Comparison of ENCODE assay signal across 20 cellular contexts in genomic region chr1:31427322-31427721, GRCh38. TPM values are rescaled to one million over a fixed set of nuclear protein-coding genes. Genes with fewer than 3 reads are reported as not detected.
DNase-seq lines count a peak whose midpoint lies in the region; ATAC-seq and TF ChIP-seq lines count a peak whose summit lies in the region.
"Had no signal": no experiment of that assay in that cellular context is flagged by ENCODE, and none has a peak within 500 bp of the region (broad histone marks: within the 10 kb centered on the region; RNA-seq: fewer than 3 reads in every experiment).

No MANE protein-coding gene starts in this region.

- no peaks in the 10 kb centered on the region for H3K27me3 ChIP-seq in breast epithelium
- no peaks in the 10 kb centered on the region for H3K27me3 ChIP-seq in mammary epithelial cell (ENCODE audit: insufficient read depth, low read length)

- H3K27ac ChIP-seq in breast epithelium (no peak overlapping the region), RWPE1 (peak overlapping the region; percentile 87; the same call in 1 of the 2 replicates), mammary epithelial cell (ENCODE audit: insufficient read depth, low read depth, low read length) (peak overlapping the region; percentile 56)
- H3K27ac ChIP-seq: 22Rv1, C4-2B, HL-60 had no signal

- H3K4me3 ChIP-seq in breast epithelium (no peak overlapping the region), mammary epithelial cell (replicated peaks in 1 of 3; ENCODE audit: insufficient read depth in 1 of 3, low read depth in 2 of 3, low read length in 3 of 3) (no peak overlapping the region)
- H3K4me3 ChIP-seq: A549, GM23338 had no signal

- BruUV-seq in MCF 10A (replicated peaks; lab: Mats Ljungman, UMichigan) = no TSS peak
- no TSS peak for BruUV-seq in mammary epithelial cell (replicated peaks; lab: Mats Ljungman, UMichigan)

- no peaks in the 10 kb centered on the region for H3K27me3 Mint-ChIP-seq in MCF 10A (ENCODE audit: insufficient read depth, unreplicated experiment)
- H3K27me3 Mint-ChIP-seq in stimulated activated memory B cell treated with anti-CD40 and anti-IgM and Interleukin-4, amounts not matched to agents 10 μg/mL and 1 μg/mL and 100 μg/mL, for 72 hours = no peaks in the 10 kb centered on the region

- no peak for TF ChIP-seq POLR2A in breast epithelium (IDR thresholded peaks at IDR 0.05)

- no peaks in the 10 kb centered on the region for H3K4me1 ChIP-seq in breast epithelium
- peaks cover 43% of the 10 kb centered on the region for H3K4me1 ChIP-seq in mammary epithelial cell (ENCODE audit: insufficient read depth, low read length)

- H3K4me3 Mint-ChIP-seq in MCF 10A (ENCODE audit: unreplicated experiment) = no peak overlapping the region
- H3K4me3 Mint-ChIP-seq in stimulated activated memory B cell treated with anti-CD40 and anti-IgM and Interleukin-4, amounts not matched to agents 10 μg/mL and 1 μg/mL and 100 μg/mL, for 72 hours = no peak overlapping the region
- H3K4me3 Mint-ChIP-seq: CD4-positive, alpha-beta T cell; GM23338; HFFc6 had no signal

- H3K4me2 ChIP-seq in mammary epithelial cell (ENCODE audit: insufficient read depth, low read depth, low read length) = no peak overlapping the region
- H3K4me2 ChIP-seq: A549, GM23338 had no signal

- peak overlapping the region; percentile 68 for H3K27ac Mint-ChIP-seq in MCF 10A (ENCODE audit: low read depth, unreplicated experiment)
- no peak overlapping the region for H3K27ac Mint-ChIP-seq in stimulated activated memory B cell treated with anti-CD40 and anti-IgM and Interleukin-4, amounts not matched to agents 10 μg/mL and 1 μg/mL and 100 μg/mL, for 72 hours
- H3K27ac Mint-ChIP-seq: CD4-positive, alpha-beta T cell; GM23338; HFFc6 had no signal

- no peaks in the 10 kb centered on the region for H3K9me3 Mint-ChIP-seq in MCF 10A (ENCODE audit: unreplicated experiment)
- no peaks in the 10 kb centered on the region for H3K9me3 Mint-ChIP-seq in stimulated activated memory B cell treated with anti-CD40 and anti-IgM and Interleukin-4, amounts not matched to agents 10 μg/mL and 1 μg/mL and 100 μg/mL, for 72 hours
- H3K9me3 Mint-ChIP-seq: CD4-positive, alpha-beta T cell; GM23338; HFFc6 had no signal

- no peaks in the 10 kb centered on the region for H4K20me1 ChIP-seq in mammary epithelial cell (ENCODE audit: insufficient read depth, low read length)

- in situ Hi-C loops in mammary epithelial cell (cut with MboI; ENCODE audit: low sequenced_read_pairs in 2 of 2) = loop anchor here (5.0 to 25.0 kb wide), 2 partner anchors 35 to 360 kb away; no protein-coding TSS in a partner anchor

- peaks cover 28% of the 10 kb centered on the region for H3K36me3 Mint-ChIP-seq in MCF 10A (ENCODE audit: insufficient read depth, unreplicated experiment)
- H3K36me3 Mint-ChIP-seq in stimulated activated memory B cell treated with anti-CD40 and anti-IgM and Interleukin-4, amounts not matched to agents 10 μg/mL and 1 μg/mL and 100 μg/mL, for 72 hours = no peaks in the 10 kb centered on the region

- H3K36me3 ChIP-seq in breast epithelium (no peaks in the 10 kb centered on the region), mammary epithelial cell (ENCODE audit: insufficient read depth, low read length) (peaks cover 68% of the 10 kb centered on the region)

- no peak overlapping the region for H2AFZ ChIP-seq in mammary epithelial cell (ENCODE audit: low read depth, low read length)
- H2AFZ ChIP-seq: GM23338 had no signal

- no peak for ATAC-seq in stimulated activated memory B cell treated with anti-CD40 and anti-IgM and Interleukin-4, amounts not matched to agents 10 μg/mL and 1 μg/mL and 100 μg/mL, for 72 hours
- no peak for ATAC-seq in GM18861 (IDR thresholded peaks at IDR 0.05; ENCODE audit: unreplicated experiment)
- ATAC-seq: A549, GM23338 had no signal

- POLR2A ChIA-PET in MCF 10A (lab: Yijun Ruan, JAX) (interaction anchor here (0.6 to 2.0 kb wide), 2 partner anchors 9 to 36 kb away, joined by 3 to 5 read pairs; no protein-coding TSS in a partner anchor), RWPE1 (lab: Yijun Ruan, JAX; ENCODE audit: low non-redundant PET) (no interaction called here)

- peaks cover 20% of the 10 kb centered on the region for H3K4me1 Mint-ChIP-seq in MCF 10A (ENCODE audit: insufficient read depth, unreplicated experiment)
- peaks cover 32% of the 10 kb centered on the region for H3K4me1 Mint-ChIP-seq in stimulated activated memory B cell treated with anti-CD40 and anti-IgM and Interleukin-4, amounts not matched to agents 10 μg/mL and 1 μg/mL and 100 μg/mL, for 72 hours
- H3K4me1 Mint-ChIP-seq: GM23338 had no signal

- H3K9me3 ChIP-seq in breast epithelium (no peaks in the 10 kb centered on the region), mammary epithelial cell (replicated peaks; ENCODE audit: insufficient read depth, low read length) (no peaks in the 10 kb centered on the region)
- H3K9me3 ChIP-seq: A549 had no signal

- dilution Hi-C loops in mammary epithelial cell (cut with HindIII; ENCODE audit: low sequenced_read_pairs) = no loop called here

- WGBS in mammary epithelial cell (ENCODE audit: low coverage, missing lambda C conversion rate) = 91% methylated on average over 4 of the region's 4 CpGs

- intact Hi-C loops in MCF 10A (cut with micrococcal nuclease) = no loop called here
- intact Hi-C loops in breast epithelium (cut with DNase I; ENCODE audit: low total_unique reads) = no loop called here
- intact Hi-C loops in mammary epithelial cell (cut with micrococcal nuclease) = no loop called here

- CTCF ChIA-PET in MCF 10A (lab: Yijun Ruan, JAX) = interaction anchor here (0.6 to 12.7 kb wide), 8 partner anchors 14 to 274 kb away, joined by 3 to 238 read pairs (median 3); partner anchors contain the start of gene SERINC2
- CTCF ChIA-PET in RWPE1 (lab: Yijun Ruan, JAX) = no interaction called here
- CTCF ChIA-PET in mammary epithelial cell (lab: Charles Lee; ENCODE audit: low non-redundant PET) = no interaction called here

- DNase-seq in MCF 10A (ENCODE audit: unreplicated experiment) (no peak), breast epithelium (ENCODE audit: low spot score in 2 of 2) (no peak), RWPE1 (ENCODE audit: low spot score) (no peak), mammary epithelial cell (no peak), NCI-H2196 (lab: John Stamatoyannopoulos, UW; ENCODE audit: unreplicated experiment) (no peak)
- DNase-seq: AML-193; CD4-positive, alpha-beta T cell; DMS79 treated with DMSO at 0.1 percent for 48 hours; HCEC 1CT; HFFc6; IMR-90; KBM-7 had no signal

- H3K79me2 ChIP-seq in mammary epithelial cell (ENCODE audit: insufficient read depth, low read length) = peaks cover 71% of the 10 kb centered on the region

- H3K9ac ChIP-seq in mammary epithelial cell (ENCODE audit: insufficient read depth, low read length) = no peak overlapping the region

- TF ChIP-seq CTCF in MCF 10A (IDR thresholded peaks at IDR 0.05; ENCODE audit: unreplicated experiment) (no peak), breast epithelium (IDR thresholded peaks at IDR 0.05) (no peak), RWPE1 (conservative IDR thresholded peaks at IDR 0.05; ENCODE audit: low read depth) (no peak), mammary epithelial cell (conservative IDR thresholded peaks at IDR 0.05 in 1 of 2, IDR thresholded peaks at IDR 0.05 in 1 of 2; ENCODE audit: extremely low read depth in 1 of 2, insufficient read depth in 1 of 2, low read depth in 1 of 2, low read length in 2 of 2) (no peak)

RNA-seq across cellular contexts. Expression of gene SERINC2, which starts 14.3 kb away (rescaled TPM):
- 117 and 140 TPM in 2 replicates for total RNA-seq in MCF 10A (2022)
- total RNA-seq in breast epithelium = 10 to 100 TPM; 10.4 to 50.6 (median 30.5) TPM
- total RNA-seq in mammary epithelial cell = 100 to 1,000 TPM; 230 to 583 TPM
- polyA plus RNA-seq in mammary epithelial cell = 737 TPM
- 521 TPM for polyA minus RNA-seq in mammary epithelial cell

RNA-seq across cellular contexts. Expression of gene FABP3, which starts 54.4 kb away (rescaled TPM):
- total RNA-seq in MCF 10A (2022) (not detected in 2 replicates), breast epithelium (10 to 100 TPM in 2 of 3 donors, 1 to 10 TPM in 1; 7.9 to 15.5 (median 15.0) TPM), mammary epithelial cell (under 1 TPM in 1 of 2 donors, not detected in 1; 0.33 TPM)
- 0.24 TPM for polyA plus RNA-seq in mammary epithelial cell
- not detected for polyA minus RNA-seq in mammary epithelial cell
- total RNA-seq: CD4-positive, alpha-beta T cell; HT1080 had no signal
- polyA plus RNA-seq: A549 had no signal

Comparison
In these comparisons a context has a peak if more than half of its experiments do, and no peak if none do; other contexts are left out.
1. H3K27ac ChIP-seq: peak in RWPE1 (single experiment) and mammary epithelial cell (single experiment); none in breast epithelium (0 of 2).